ENCODE assay signal across 8 cellular contexts in genomic region chr2:30239308-30240161, GRCh38. TPM values are rescaled to one million over a fixed set of nuclear protein-coding genes. Genes with fewer than 3 reads are reported as not detected.
DNase-seq lines count a peak whose midpoint lies in the region; ATAC-seq and TF ChIP-seq lines count a peak whose summit lies in the region.

No MANE protein-coding gene starts in this region.

- WGBS in heart right ventricle, 2 donors: 21 to 27% methylated on average over 15 of the region's 15 CpGs

- H3K36me3 ChIP-seq in SJSA1 (peaks cover 92% of the 10 kb centered on the region), heart right ventricle (peaks cover 0 to 90% (median 25%) of the 10 kb centered on the region in 9 donors)

- H3K27me3 ChIP-seq in SJSA1 (replicated peaks): no peaks in the 10 kb centered on the region
- H3K27me3 ChIP-seq in heart right ventricle: no peaks in the 10 kb centered on the region

- peaks cover 0 to 5% of the 10 kb centered on the region in 2 donors for H3K9me3 Mint-ChIP-seq in activated naive CD4-positive, alpha-beta T cell treated with anti-CD3 and anti-CD28 coated beads, Interleukin-2, amount 50 U/mL, for 72 hours

- peaks cover 32 to 64% of the 10 kb centered on the region in 2 donors for H3K36me3 Mint-ChIP-seq in activated naive CD4-positive, alpha-beta T cell treated with anti-CD3 and anti-CD28 coated beads, Interleukin-2, amount 50 U/mL, for 72 hours

- no peaks in the 10 kb centered on the region for H3K9me3 ChIP-seq in SJSA1 (replicated peaks)
- no peaks in the 10 kb centered on the region for H3K9me3 ChIP-seq in heart right ventricle

- H3K4me1 ChIP-seq in SJSA1 (replicated peaks) (peaks cover 12% of the 10 kb centered on the region), heart right ventricle (peaks cover 30 to 100% (median 80%) of the 10 kb centered on the region in 9 donors)

- TF ChIP-seq CTCF in AG10803 (conservative IDR thresholded peaks at IDR 0.05; ENCODE audit: low read length) (peak; percentile 98), GM20000 (IDR thresholded peaks at IDR 0.05; ENCODE audit: extremely low read depth, missing control alignments) (peak; percentile 72), heart right ventricle (IDR thresholded peaks at IDR 0.05) (peak; percentile 93 to 99 (median 96))

- H3K4me3 ChIP-seq in AG10803 (ENCODE audit: low read length) (peak overlapping the region; percentile 47), SJSA1 (no peak overlapping the region), heart right ventricle (peak overlapping the region in 4 of 10 donors; percentile 1 to 25 (median 16))

- intact Hi-C loops in heart right ventricle (cut with DNase I): loop anchor here in 7 of 10 donors (5.0 to 10.0 kb wide), 6 partner anchors 105 to 325 kb away; partner anchors contain the start of gene LCLAT1 (in 2 of the 7)

- peak; percentile 99 for DNase-seq in AG10803 (ENCODE audit: low read depth)
- DNase-seq in GM20000 (ENCODE audit: low spot score): peak; percentile 63
- DNase-seq in SJSA1 (ENCODE audit: low read depth in 1 of 2, low spot score in 2 of 2): peak; percentile 55 to 71
- DNase-seq in activated naive CD4-positive, alpha-beta T cell treated with anti-CD3 and anti-CD28 coated beads, Interleukin-2, amount 50 U/mL, for 72 hours (ENCODE audit: low spot score in 2 of 2): peak in 1 of 2 donors; percentile 73
- DNase-seq in heart right ventricle: peak; percentile 75 to 82
- DNase-seq in renal cortical epithelial cell (ENCODE audit: low read depth): peak; percentile 50
- no peak for DNase-seq in NCI-H1436 (lab: John Stamatoyannopoulos, UW)

- H3K27ac Mint-ChIP-seq in activated naive CD4-positive, alpha-beta T cell treated with anti-CD3 and anti-CD28 coated beads, Interleukin-2, amount 50 U/mL, for 72 hours: peak overlapping the region; percentile 45 to 98

- no peak for ATAC-seq in activated naive CD4-positive, alpha-beta T cell treated with anti-CD3 and anti-CD28 coated beads, Interleukin-2, amount 50 U/mL, for 72 hours
- ATAC-seq in heart right ventricle (peak; percentile 61 to 86 (median 78)), HG02798 (IDR thresholded peaks at IDR 0.05; ENCODE audit: poor library complexity, unreplicated experiment) (no peak)

- no peak overlapping the region for H3K27ac ChIP-seq in SJSA1
- peak overlapping the region; percentile 41 to 98 (median 72) for H3K27ac ChIP-seq in heart right ventricle

RNA-seq across cellular contexts. Expression of gene LBH, which starts 8.2 kb away (rescaled TPM):
- total RNA-seq in SJSA1 (2014; rRNA removed; shearing (Covaris generic)): 163 and 186 TPM in 2 replicates
- total RNA-seq in activated naive CD4-positive, alpha-beta T cell treated with anti-CD3 and anti-CD28 coated beads, Interleukin-2, amount 50 U/mL, for 72 hours: 10 to 100 TPM; 67.0 to 88.2 TPM
- total RNA-seq in heart right ventricle: 100 to 1,000 TPM; 110 to 204 (median 156) TPM
- polyA plus RNA-seq in heart right ventricle: 10 to 100 TPM; 35.9 to 84.8 TPM
- total RNA-seq in renal cortical epithelial cell: 22.7 and 47.9 TPM in 2 replicates

Comparison
In these comparisons a context has a peak if more than half of its experiments do, and no peak if none do; other contexts are left out.
1. ATAC-seq: peak in heart right ventricle (8 of 8); none in activated naive CD4-positive, alpha-beta T cell treated with anti-CD3 and anti-CD28 coated beads, Interleukin-2, amount 50 U/mL, for 72 hours (0 of 2) and HG02798 (single experiment).
2. Peak in every context shown above with its lines, with median percentiles within 50 percentile points of each other: CTCF ChIP-seq.